Comparison of ENCODE assay signal across 8 cellular contexts in genomic region chr16:30927789-30928378, GRCh38. TPM values are rescaled to one million over a fixed set of nuclear protein-coding genes. Genes with fewer than 3 reads are reported as not detected.
DNase-seq lines count a peak whose midpoint lies in the region; FAIRE-seq and TF ChIP-seq lines count a peak whose summit lies in the region.

No MANE protein-coding gene starts in this region.

- no peaks in the 10 kb centered on the region for H3K9me3 ChIP-seq in CD4-positive, alpha-beta memory T cell (ENCODE audit: control insufficient read depth in 1 of 2, low read length in 2 of 2)
- H3K9me3 ChIP-seq in kidney (ENCODE audit: control insufficient read depth in 1 of 2, low read length in 2 of 2), result no peaks in the 10 kb centered on the region
- H3K9me3 ChIP-seq in testis, result no peaks in the 10 kb centered on the region
- H3K9me3 ChIP-seq in trophoblast cell (ENCODE audit: insufficient read depth, low read depth, low read length), result no peaks in the 10 kb centered on the region

- POLR2A ChIA-PET in CD4-positive, alpha-beta memory T cell (lab: Charles Lee; ENCODE audit: partially characterized antibody), result interaction anchor here (0.7 to 3.2 kb wide), 3 partner anchors 26 to 531 kb away, joined by 3 to 7 read pairs (median 3); partner anchors contain the start of genes ARMC5 and FBRS
- POLR2A ChIA-PET in MCF 10A (lab: Yijun Ruan, JAX), result interaction anchor here (1.4 kb wide), 1 partner anchor 12 kb away, joined by 4 read pairs; no protein-coding TSS in a partner anchor

- WGBS in testis, 2 donors, result 22 to 40% methylated on average over 5 to 15 of the region's 15 CpGs
- no CpG with 5 or more reads among the region's 15 CpGs for WGBS in trophoblast cell (ENCODE audit: extremely low coverage, insufficient coverage, insufficient read length)

- peak overlapping the region in 1 of 7 donors; percentile 22 for H3K27ac Mint-ChIP-seq in CD4-positive, alpha-beta memory T cell
- no peak overlapping the region for H3K27ac Mint-ChIP-seq in MCF 10A (ENCODE audit: low read depth, unreplicated experiment)

- TF ChIP-seq POLR2A in testis (IDR thresholded peaks at IDR 0.05), result no peak

- H4K8ac ChIP-seq in trophoblast cell (ENCODE audit: low read depth, low read length), result no peak overlapping the region

- peaks cover 11 to 23% of the 10 kb centered on the region in 2 donors for H3K36me3 Mint-ChIP-seq in CD4-positive, alpha-beta memory T cell
- peaks cover 41% of the 10 kb centered on the region for H3K36me3 Mint-ChIP-seq in MCF 10A (ENCODE audit: insufficient read depth, unreplicated experiment)

- H2AFZ ChIP-seq in trophoblast cell (ENCODE audit: insufficient read depth, low read length, poor library complexity), result no peak overlapping the region

- no peak overlapping the region for H2AK5ac ChIP-seq in trophoblast cell (ENCODE audit: low read length)

- FAIRE-seq in kidney (lab: Jason Lieb, UNC), result no peak

- H3K23ac ChIP-seq in trophoblast cell (ENCODE audit: low read length), result no peak overlapping the region

- no peak overlapping the region for H3K4ac ChIP-seq in trophoblast cell (ENCODE audit: low read depth, low read length)

- CTCF ChIA-PET in CD4-positive, alpha-beta memory T cell (lab: Charles Lee; ENCODE audit: partially characterized antibody), result interaction anchor here (0.7 to 1.6 kb wide), 3 partner anchors 9 to 26 kb away, joined by 3 read pairs; no protein-coding TSS in a partner anchor
- CTCF ChIA-PET in MCF 10A (lab: Yijun Ruan, JAX), result interaction anchor here (1.7 kb wide), 1 partner anchor 14 kb away, joined by 10 read pairs; no protein-coding TSS in a partner anchor

- H3K4me3 Mint-ChIP-seq in CD4-positive, alpha-beta memory T cell, result no peak overlapping the region
- no peak overlapping the region for H3K4me3 Mint-ChIP-seq in MCF 10A (ENCODE audit: unreplicated experiment)

- peaks cover 5 to 19% (median 12%) of the 10 kb centered on the region in 4 donors for H3K4me1 Mint-ChIP-seq in CD4-positive, alpha-beta memory T cell
- peaks cover 14% of the 10 kb centered on the region for H3K4me1 Mint-ChIP-seq in MCF 10A (ENCODE audit: insufficient read depth, unreplicated experiment)

- no TSS peak for BruUV-seq in MCF 10A (replicated peaks; lab: Mats Ljungman, UMichigan)

- H3K4me1 ChIP-seq in CD4-positive, alpha-beta memory T cell (ENCODE audit: insufficient read depth, low read length), result peaks cover 9% of the 10 kb centered on the region
- peaks cover 0 to 4% of the 10 kb centered on the region in 2 donors for H3K4me1 ChIP-seq in kidney (ENCODE audit: control insufficient read depth in 1 of 2, insufficient read depth in 1 of 2, low read depth in 1 of 2, low read length in 2 of 2)
- H3K4me1 ChIP-seq in testis, result peaks cover 22% of the 10 kb centered on the region
- peaks cover 4 to 5% of the 10 kb centered on the region in 2 experiments for H3K4me1 ChIP-seq in trophoblast cell (ENCODE audit: control insufficient read depth in 1 of 2, insufficient read depth in 2 of 2, low read length in 2 of 2)

- H3K27ac ChIP-seq in CD4-positive, alpha-beta memory T cell (ENCODE audit: low read depth, low read length), result no peak overlapping the region
- no peak overlapping the region for H3K27ac ChIP-seq in kidney (ENCODE audit: low read depth in 2 of 2, low read length in 2 of 2)
- peak overlapping the region; percentile 38 to 68 for H3K27ac ChIP-seq in testis
- H3K27ac ChIP-seq in brain microvascular endothelial cell, result no peak overlapping the region
- no peak overlapping the region for H3K27ac ChIP-seq in trophoblast cell (ENCODE audit: low read depth, low read length)

- no peak overlapping the region for H2BK5ac ChIP-seq in trophoblast cell (ENCODE audit: low read depth, low read length, poor library complexity)

- H3K18ac ChIP-seq in trophoblast cell (ENCODE audit: low read length), result no peak overlapping the region

- H3K27me3 ChIP-seq in CD4-positive, alpha-beta memory T cell (ENCODE audit: insufficient read depth, low read length), result no peaks in the 10 kb centered on the region
- no peaks in the 10 kb centered on the region for H3K27me3 ChIP-seq in testis
- H3K27me3 ChIP-seq in brain microvascular endothelial cell (replicated peaks), result no peaks in the 10 kb centered on the region
- no peaks in the 10 kb centered on the region for H3K27me3 ChIP-seq in trophoblast cell (ENCODE audit: insufficient read depth, low read length)

- no peak overlapping the region for H3K9ac ChIP-seq in kidney (ENCODE audit: low read length in 2 of 2)
- no peak overlapping the region for H3K9ac ChIP-seq in trophoblast cell (ENCODE audit: low read length)

- intact Hi-C loops in CD4-positive, alpha-beta memory T cell (cut with micrococcal nuclease), result no loop called here
- intact Hi-C loops in MCF 10A (cut with micrococcal nuclease) (no loop called here), kidney (cut with DNase I) (no loop called here), testis (cut with DNase I; ENCODE audit: low total_unique reads) (no loop called here)

- peaks cover 13% of the 10 kb centered on the region for H3K36me3 ChIP-seq in CD4-positive, alpha-beta memory T cell (ENCODE audit: insufficient read depth, low read length)
- H3K36me3 ChIP-seq in kidney (ENCODE audit: control insufficient read depth in 1 of 2, insufficient read depth in 2 of 2, low read length in 2 of 2) (peaks cover 9 to 15% of the 10 kb centered on the region in 2 donors), testis (ENCODE audit: low read depth, missing control alignments) (no peaks in the 10 kb centered on the region), brain microvascular endothelial cell (replicated peaks) (peaks cover 36% of the 10 kb centered on the region), trophoblast cell (ENCODE audit: control insufficient read depth in 1 of 2, insufficient read depth in 2 of 2, low read length in 2 of 2) (peaks cover 57 to 66% of the 10 kb centered on the region in 2 experiments)

- no peak overlapping the region for H3K4me2 ChIP-seq in trophoblast cell (ENCODE audit: low read length)

- no peak overlapping the region for H4K91ac ChIP-seq in trophoblast cell (ENCODE audit: low read depth, low read length)

- H3K79me1 ChIP-seq in trophoblast cell (ENCODE audit: low read length), result peaks cover 8% of the 10 kb centered on the region

- H3K4me3 ChIP-seq in CD4-positive, alpha-beta memory T cell (ENCODE audit: low read length in 2 of 2), result no peak overlapping the region
- H3K4me3 ChIP-seq in kidney (ENCODE audit: low read length in 2 of 2) (no peak overlapping the region), testis (peak overlapping the region in 1 of 2 donors; percentile 44), brain microvascular endothelial cell (ENCODE audit: low read depth, low read length) (no peak overlapping the region), trophoblast cell (ENCODE audit: low read depth, low read length) (no peak overlapping the region)

- peaks cover 0 to 2% (median 0%) of the 10 kb centered on the region in 8 donors for H3K9me3 Mint-ChIP-seq in CD4-positive, alpha-beta memory T cell
- H3K9me3 Mint-ChIP-seq in MCF 10A (ENCODE audit: unreplicated experiment), result no peaks in the 10 kb centered on the region

- H4K12ac ChIP-seq in trophoblast cell (ENCODE audit: low read depth, low read length), result no peak overlapping the region

- peaks cover 6% of the 10 kb centered on the region for H3K79me2 ChIP-seq in trophoblast cell (ENCODE audit: control insufficient read depth, insufficient read depth, low read length, poor library complexity)

- no peak overlapping the region for H2BK120ac ChIP-seq in trophoblast cell (ENCODE audit: insufficient read depth, low read length, poor library complexity)

- TF ChIP-seq CTCF in MCF 10A (IDR thresholded peaks at IDR 0.05; ENCODE audit: unreplicated experiment), result no peak
- no peak for TF ChIP-seq CTCF in kidney (IDR thresholded peaks at IDR 0.05; ENCODE audit: borderline replicate concordance, extremely low read depth, insufficient read depth)
- no peak for TF ChIP-seq CTCF in testis (IDR thresholded peaks at IDR 0.05)
- TF ChIP-seq CTCF in brain microvascular endothelial cell (IDR thresholded peaks at IDR 0.05; ENCODE audit: low read depth, low read length, missing control alignments), result no peak

- no peaks in the 10 kb centered on the region for H3K27me3 Mint-ChIP-seq in CD4-positive, alpha-beta memory T cell
- H3K27me3 Mint-ChIP-seq in MCF 10A (ENCODE audit: insufficient read depth, unreplicated experiment), result no peaks in the 10 kb centered on the region

- no peak overlapping the region for H2BK12ac ChIP-seq in trophoblast cell (ENCODE audit: low read length)

- peak in 3 of 5 donors; percentile 23 to 35 (median 31) for DNase-seq in CD4-positive, alpha-beta memory T cell
- DNase-seq in HT-29 (ENCODE audit: low spot score) (peak; percentile 56), NCI-H774 (lab: John Stamatoyannopoulos, UW) (peak; percentile 89), MCF 10A (ENCODE audit: unreplicated experiment) (peak; percentile 44), kidney (peak; percentile 87), testis (peak; percentile 90), brain microvascular endothelial cell (no peak), trophoblast cell (no peak)

- no peak overlapping the region for H3K14ac ChIP-seq in trophoblast cell (ENCODE audit: low read length)

- in situ Hi-C loops in brain microvascular endothelial cell (cut with HindIII; ENCODE audit: low pct_ligation_motif_present, low sequenced_read_pairs), result loop anchor here (25.0 kb wide), 1 partner anchor 534 kb away; the partner anchor contains the start of genes ARMC5 and TGFB1I1

RNA-seq across cellular contexts. Expression of gene FBXL19, which starts 4.5 kb away (rescaled TPM):
- 10 to 100 TPM; 15.6 to 15.8 TPM for total RNA-seq in CD4-positive, alpha-beta memory T cell
- under 1 TPM in 1 of 2 donors, not detected in 1; 0.16 TPM for polyA plus RNA-seq in CD4-positive, alpha-beta memory T cell
- total RNA-seq in HT-29 (2014; rRNA removed; shearing (Covaris generic)), result 42.6 and 43.3 TPM in 2 replicates
- total RNA-seq in MCF 10A (2022) (18.0 and 23.4 TPM in 2 replicates), kidney (18.9 TPM), testis (100 to 1,000 TPM; 142 to 149 TPM)
- polyA plus RNA-seq in kidney (ENCODE audit: insufficient read depth, low read depth, low replicate concordance) (7.4 TPM), testis (ENCODE audit: insufficient read depth, low read depth, low replicate concordance) (47.0 TPM)
- polyA plus RNA-seq in trophoblast cell (2013), result 36.4 and 36.8 TPM in 2 replicates

RNA-seq across cellular contexts. Expression of gene ORAI3, which starts 21.0 kb away (rescaled TPM):
- 10 to 100 TPM; 19.3 to 22.0 TPM for total RNA-seq in CD4-positive, alpha-beta memory T cell
- polyA plus RNA-seq in CD4-positive, alpha-beta memory T cell, result 10 to 100 TPM; 16.2 to 17.5 TPM
- 16.9 and 22.9 TPM in 2 replicates for total RNA-seq in HT-29 (2014; rRNA removed; shearing (Covaris generic))
- 16.2 and 21.2 TPM in 2 replicates for total RNA-seq in MCF 10A (2022)
- 23.1 TPM for total RNA-seq in kidney
- polyA plus RNA-seq in kidney (ENCODE audit: insufficient read depth, low read depth, low replicate concordance), result 32.3 TPM
- 10 to 100 TPM; 68.6 to 75.0 TPM for total RNA-seq in testis
- 29.1 TPM for polyA plus RNA-seq in testis (ENCODE audit: insufficient read depth, low read depth, low replicate concordance)
- 14.3 and 15.9 TPM in 2 replicates for polyA plus RNA-seq in trophoblast cell (2013)

RNA-seq across cellular contexts. Expression of gene SETD1A, which starts 29.7 kb away (rescaled TPM):
- 10 to 100 TPM; 32.1 to 33.2 TPM for total RNA-seq in CD4-positive, alpha-beta memory T cell
- polyA plus RNA-seq in CD4-positive, alpha-beta memory T cell, result 1 to 10 TPM in 1 of 2 donors, not detected in 1; 5.6 TPM
- 7.7 and 9.8 TPM in 2 replicates for total RNA-seq in HT-29 (2014; rRNA removed; shearing (Covaris generic))
- total RNA-seq in MCF 10A (2022) (15.0 and 15.8 TPM in 2 replicates), kidney (18.8 TPM), testis (10 to 100 TPM; 45.7 to 45.8 TPM)
- polyA plus RNA-seq in kidney (ENCODE audit: insufficient read depth, low read depth, low replicate concordance) (4.8 TPM), testis (ENCODE audit: insufficient read depth, low read depth, low replicate concordance) (41.4 TPM)
- polyA plus RNA-seq in trophoblast cell (2013), result 14.9 and 15.0 TPM in 2 replicates

RNA-seq across cellular contexts. Expression of gene CTF1, which starts 31.5 kb away (rescaled TPM):
- total RNA-seq in CD4-positive, alpha-beta memory T cell, result under 1 TPM; 0.19 to 0.26 TPM
- not detected for polyA plus RNA-seq in CD4-positive, alpha-beta memory T cell
- total RNA-seq in HT-29 (2014; rRNA removed; shearing (Covaris generic)), result not detected in 2 replicates
- total RNA-seq in MCF 10A (2022) (3.6 and 4.1 TPM in 2 replicates), kidney (7.3 TPM), testis (1 to 10 TPM; 5.9 to 9.0 TPM)
- polyA plus RNA-seq in kidney (ENCODE audit: insufficient read depth, low read depth, low replicate concordance) (13.0 TPM), testis (ENCODE audit: insufficient read depth, low read depth, low replicate concordance) (5.6 TPM)
- 6.0 and 6.4 TPM in 2 replicates for polyA plus RNA-seq in trophoblast cell (2013)

RNA-seq across cellular contexts. Expression of gene BCL7C, which starts 34.0 kb away (rescaled TPM):
- total RNA-seq in CD4-positive, alpha-beta memory T cell, result 10 to 100 TPM; 25.5 to 27.3 TPM
- 10 to 100 TPM; 45.4 to 53.1 TPM for polyA plus RNA-seq in CD4-positive, alpha-beta memory T cell
- total RNA-seq in HT-29 (2014; rRNA removed; shearing (Covaris generic)), result 28.3 and 34.3 TPM in 2 replicates
- 32.0 and 33.9 TPM in 2 replicates for total RNA-seq in MCF 10A (2022)
- 40.0 TPM for total RNA-seq in kidney
- polyA plus RNA-seq in kidney (ENCODE audit: insufficient read depth, low read depth, low replicate concordance), result 77.9 TPM
- 10 to 100 TPM; 49.6 to 57.4 TPM for total RNA-seq in testis
- 40.2 TPM for polyA plus RNA-seq in testis (ENCODE audit: insufficient read depth, low read depth, low replicate concordance)
- 28.8 TPM in 2 replicates for polyA plus RNA-seq in trophoblast cell (2013)

Comparison
In these comparisons a context has a peak if more than half of its experiments do, and no peak if none do; other contexts are left out.
1. DNase-seq: peak in CD4-positive, alpha-beta memory T cell (3 of 5), HT-29 (single experiment), NCI-H774 (single experiment), MCF 10A (single experiment), kidney (single experiment) and testis (single experiment); none in brain microvascular endothelial cell (single experiment) and trophoblast cell (0 of 2).
2. H3K27ac ChIP-seq: peak in testis (2 of 2); none in CD4-positive, alpha-beta memory T cell (single experiment), kidney (0 of 2), brain microvascular endothelial cell (single experiment) and trophoblast cell (single experiment).